ENCODE assay signal across 10 cellular contexts in the genomic region with DNA sequence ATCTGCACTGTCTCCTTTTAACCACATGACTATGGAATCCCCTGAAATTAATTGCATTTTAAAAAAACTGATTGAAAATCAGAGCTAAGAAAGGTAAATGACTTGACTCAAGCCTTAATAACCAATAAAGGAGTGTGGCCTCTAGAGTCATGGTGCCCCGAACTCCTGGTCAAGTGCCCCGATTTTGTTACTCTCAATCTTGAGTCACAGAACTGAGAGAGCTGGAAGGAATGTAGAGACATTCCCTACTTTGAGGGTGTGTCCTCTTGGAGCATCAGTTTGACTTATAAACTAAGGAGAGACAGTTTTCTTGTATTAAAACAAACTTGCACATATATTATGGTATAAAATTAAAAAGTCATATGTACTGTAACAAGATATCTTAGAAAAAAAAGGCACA. TPM values are rescaled to one million over a fixed set of nuclear protein-coding genes. Genes with fewer than 3 reads are reported as not detected.
DNase-seq lines count a peak whose midpoint lies in the region; ATAC-seq, FAIRE-seq and TF ChIP-seq lines count a peak whose summit lies in the region.
"Had no signal": no experiment of that assay in that cellular context is flagged by ENCODE, and none has a peak within 500 bp of the region (broad histone marks: within the 10 kb centered on the region; RNA-seq: fewer than 3 reads in every experiment).

No MANE protein-coding gene starts in this region.

- CTCF ChIA-PET in activated CD8-positive, alpha-beta memory T cell treated with anti-CD3 and anti-CD28 coated beads, Interleukin-2, amount 10 ng/mL, durations not matched to agents 7 days and 5 days (lab: Charles Lee) = interaction anchor here (1.5 to 2.1 kb wide), 2 partner anchors 12 to 272 kb away, joined by 3 to 7 read pairs; no protein-coding TSS in a partner anchor

- ATAC-seq in activated CD8-positive, alpha-beta memory T cell treated with anti-CD3 and anti-CD28 coated beads, Interleukin-2, amount 10 ng/mL, durations not matched to agents 7 days and 5 days = no peak
- ATAC-seq in stimulated activated effector memory CD8-positive, alpha-beta T cell treated with anti-CD3 and anti-CD28 coated beads, Interleukin-12 subunit alpha, Interleukin-12 subunit beta, amount 100 ng/mL, for 72 hours = no peak

- no peak for DNase-seq in activated CD8-positive, alpha-beta memory T cell treated with anti-CD3 and anti-CD28 coated beads, Interleukin-2, amount 10 ng/mL, durations not matched to agents 7 days and 5 days
- no peak for DNase-seq in activated CD8-positive, alpha-beta memory T cell treated with anti-CD3 and anti-CD28 coated beads for 24 hours
- DNase-seq in endodermal cell (no peak), GM12892 (ENCODE audit: insufficient read length) (no peak), midbrain (lab: John Stamatoyannopoulos, UW) (no peak)
- DNase-seq in stimulated activated effector memory CD8-positive, alpha-beta T cell treated with anti-CD3 and anti-CD28 coated beads, Interleukin-12 subunit alpha, Interleukin-12 subunit beta, amount 100 ng/mL, for 72 hours (ENCODE audit: low spot score in 2 of 2) = no peak
- DNase-seq in activated CD4-positive, CD25-positive, alpha-beta regulatory T cell treated with anti-CD3 and anti-CD28 coated beads, Interleukin-2, amount 50 U/mL, for 72 hours = no peak
- DNase-seq: sigmoid colon had no signal

- no peaks in the 10 kb centered on the region for H3K9me2 ChIP-seq in OCI-LY1 (ENCODE audit: low read depth, low read length)

- H3K27ac Mint-ChIP-seq in activated CD8-positive, alpha-beta memory T cell treated with anti-CD3 and anti-CD28 coated beads, Interleukin-2, amount 10 ng/mL, durations not matched to agents 7 days and 5 days = peak overlapping the region; percentile 88
- peak overlapping the region; percentile 49 for H3K27ac Mint-ChIP-seq in endodermal cell
- no peak overlapping the region for H3K27ac Mint-ChIP-seq in stimulated activated effector memory CD8-positive, alpha-beta T cell treated with anti-CD3 and anti-CD28 coated beads, Interleukin-12 subunit alpha, Interleukin-12 subunit beta, amount 100 ng/mL, for 72 hours

- H3K4me3 Mint-ChIP-seq in activated CD8-positive, alpha-beta memory T cell treated with anti-CD3 and anti-CD28 coated beads, Interleukin-2, amount 10 ng/mL, durations not matched to agents 7 days and 5 days = peak overlapping the region; percentile 97
- peak overlapping the region; percentile 90 for H3K4me3 Mint-ChIP-seq in endodermal cell
- H3K4me3 Mint-ChIP-seq in stimulated activated effector memory CD8-positive, alpha-beta T cell treated with anti-CD3 and anti-CD28 coated beads, Interleukin-12 subunit alpha, Interleukin-12 subunit beta, amount 100 ng/mL, for 72 hours = peak overlapping the region; percentile 97

- WGBS in endodermal cell (ENCODE audit: insufficient coverage in 1 of 2, insufficient read length in 1 of 2), 2 experiments = 60 to 70% methylated on average over 1 to 2 of the region's 2 CpGs

- peak overlapping the region; percentile 86 for H3K4me3 ChIP-seq in OCI-LY1 (ENCODE audit: low read depth, low read length, poor library complexity, severe bottlenecking)
- peak overlapping the region; percentile 97 for H3K4me3 ChIP-seq in endodermal cell (ENCODE audit: low read length)
- H3K4me3 ChIP-seq: sigmoid colon had no signal

- no peak overlapping the region for H3K27ac ChIP-seq in OCI-LY1 (ENCODE audit: low read depth, low read length, poor library complexity, severe bottlenecking)
- no peak overlapping the region for H3K27ac ChIP-seq in endodermal cell (ENCODE audit: low read depth, low read length)
- H3K27ac ChIP-seq: sigmoid colon had no signal

- H3K4me1 Mint-ChIP-seq in activated CD8-positive, alpha-beta memory T cell treated with anti-CD3 and anti-CD28 coated beads, Interleukin-2, amount 10 ng/mL, durations not matched to agents 7 days and 5 days = peaks cover 53% of the 10 kb centered on the region
- peaks cover 30% of the 10 kb centered on the region for H3K4me1 Mint-ChIP-seq in endodermal cell
- H3K4me1 Mint-ChIP-seq in stimulated activated effector memory CD8-positive, alpha-beta T cell treated with anti-CD3 and anti-CD28 coated beads, Interleukin-12 subunit alpha, Interleukin-12 subunit beta, amount 100 ng/mL, for 72 hours = peaks cover 55% of the 10 kb centered on the region

- H3K9me3 ChIP-seq in OCI-LY1 (ENCODE audit: low read length) = no peaks in the 10 kb centered on the region
- no peaks in the 10 kb centered on the region for H3K9me3 ChIP-seq in endodermal cell (ENCODE audit: control insufficient read depth, low read length)
- H3K9me3 ChIP-seq: sigmoid colon had no signal

- no peaks in the 10 kb centered on the region for H3K27me3 Mint-ChIP-seq in activated CD8-positive, alpha-beta memory T cell treated with anti-CD3 and anti-CD28 coated beads, Interleukin-2, amount 10 ng/mL, durations not matched to agents 7 days and 5 days
- no peaks in the 10 kb centered on the region for H3K27me3 Mint-ChIP-seq in endodermal cell (ENCODE audit: insufficient read depth)

- H3K36me3 ChIP-seq in OCI-LY1 (ENCODE audit: insufficient read depth, low read length) = peaks cover 36% of the 10 kb centered on the region
- H3K36me3 ChIP-seq in endodermal cell (ENCODE audit: control insufficient read depth, insufficient read depth, low read length) = peaks cover 4% of the 10 kb centered on the region

- H3K4me1 ChIP-seq in OCI-LY1 (ENCODE audit: insufficient read depth, low read length, severe bottlenecking) = peaks cover 44% of the 10 kb centered on the region
- H3K4me1 ChIP-seq in endodermal cell (ENCODE audit: control insufficient read depth, insufficient read depth, low read length) = peaks cover 2% of the 10 kb centered on the region

- H4K20me1 ChIP-seq in OCI-LY1 (ENCODE audit: insufficient read depth, low read length) = peaks cover 13% of the 10 kb centered on the region

- peaks cover 4% of the 10 kb centered on the region; the same call in 1 of the 2 replicates for H3F3A ChIP-seq in OCI-LY1 (ENCODE audit: insufficient read depth, low read length)

- H3K9me3 Mint-ChIP-seq in activated CD8-positive, alpha-beta memory T cell treated with anti-CD3 and anti-CD28 coated beads, Interleukin-2, amount 10 ng/mL, durations not matched to agents 7 days and 5 days (ENCODE audit: low read depth) = no peaks in the 10 kb centered on the region
- H3K9me3 Mint-ChIP-seq in endodermal cell = no peaks in the 10 kb centered on the region
- no peaks in the 10 kb centered on the region for H3K9me3 Mint-ChIP-seq in stimulated activated effector memory CD8-positive, alpha-beta T cell treated with anti-CD3 and anti-CD28 coated beads, Interleukin-12 subunit alpha, Interleukin-12 subunit beta, amount 100 ng/mL, for 72 hours

- peaks cover 11% of the 10 kb centered on the region for H3K36me3 Mint-ChIP-seq in activated CD8-positive, alpha-beta memory T cell treated with anti-CD3 and anti-CD28 coated beads, Interleukin-2, amount 10 ng/mL, durations not matched to agents 7 days and 5 days
- no peaks in the 10 kb centered on the region for H3K36me3 Mint-ChIP-seq in endodermal cell (ENCODE audit: low read depth)
- H3K36me3 Mint-ChIP-seq in stimulated activated effector memory CD8-positive, alpha-beta T cell treated with anti-CD3 and anti-CD28 coated beads, Interleukin-12 subunit alpha, Interleukin-12 subunit beta, amount 100 ng/mL, for 72 hours = peaks cover 74% of the 10 kb centered on the region

- peak overlapping the region; percentile 100 for H3K9ac ChIP-seq in OCI-LY1 (ENCODE audit: low read length)
- no peak overlapping the region for H3K9ac ChIP-seq in endodermal cell (ENCODE audit: extremely low read depth, low read length, poor library complexity, severe bottlenecking)

- H2AFZ ChIP-seq in OCI-LY1 (ENCODE audit: low read length) = no peak overlapping the region

- TF ChIP-seq POLR2A in GM12892 (IDR thresholded peaks at IDR 0.05; ENCODE audit: low read depth, low read length) = no peak

- no peak for FAIRE-seq in GM12892 (lab: Jason Lieb, UNC)
- FAIRE-seq: endometrium had no signal

- peak overlapping the region; percentile 76 for H3K4me2 ChIP-seq in OCI-LY1 (ENCODE audit: low read length)

- TF ChIP-seq CTCF in OCI-LY1 (IDR thresholded peaks at IDR 0.05; ENCODE audit: low read length) (no peak), endodermal cell (conservative IDR thresholded peaks at IDR 0.05) (no peak)

- H3K27me3 ChIP-seq in OCI-LY1 (ENCODE audit: insufficient read depth, low read length) (no peaks in the 10 kb centered on the region), endodermal cell (ENCODE audit: control insufficient read depth, insufficient read depth, low read length, poor library complexity, severe bottlenecking) (peaks cover 11% of the 10 kb centered on the region)
- H3K27me3 ChIP-seq: sigmoid colon had no signal

- peaks cover 74% of the 10 kb centered on the region for H3K79me2 ChIP-seq in OCI-LY1 (ENCODE audit: insufficient read depth, low read length)

RNA-seq across cellular contexts. Expression of a gene that starts 2.4 kb away (rescaled TPM):
- 10 to 100 TPM; 70.9 to 89.7 TPM for total RNA-seq in activated CD8-positive, alpha-beta memory T cell treated with anti-CD3 and anti-CD28 coated beads, Interleukin-2, amount 10 ng/mL, durations not matched to agents 7 days and 5 days
- 10 to 100 TPM; 64.3 to 77.7 TPM for total RNA-seq in endodermal cell
- 33.6 TPM for polyA plus RNA-seq in endodermal cell (2013, experiment 1 of 2)
- polyA plus RNA-seq in endodermal cell (2013, experiment 2 of 2) = 31.3 TPM
- polyA plus RNA-seq in GM12892 (2012; ENCODE audit: missing spikeins) = 40.9 TPM

RNA-seq across cellular contexts. Expression of a gene that starts 26.8 kb away (rescaled TPM):
- total RNA-seq in activated CD8-positive, alpha-beta memory T cell treated with anti-CD3 and anti-CD28 coated beads, Interleukin-2, amount 10 ng/mL, durations not matched to agents 7 days and 5 days = 10 to 100 TPM; 17.4 to 18.8 TPM
- 10 to 100 TPM; 19.9 to 22.4 TPM for total RNA-seq in endodermal cell
- polyA plus RNA-seq in endodermal cell (2013, experiment 1 of 2) = 24.4 TPM
- polyA plus RNA-seq in endodermal cell (2013, experiment 2 of 2) = 26.8 TPM
- polyA plus RNA-seq in GM12892 (2012; ENCODE audit: missing spikeins) = 16.3 TPM
